In genomic region chr4:78627966-78628678, GRCh38 we compare ENCODE assay signal across 24 cellular contexts.
DNase-seq lines count a peak whose midpoint lies in the region; ATAC-seq, FAIRE-seq and TF ChIP-seq lines count a peak whose summit lies in the region.
"Had no signal": no experiment of that assay in that cellular context is flagged by ENCODE, and none has a peak within 500 bp of the region (broad histone marks: within the 10 kb centered on the region; RNA-seq: fewer than 3 reads in every experiment).

No MANE protein-coding gene starts in this region.

- peaks cover 2% of the 10 kb centered on the region; the same call in 1 of the 3 replicates for H3K79me2 ChIP-seq in K562 (ENCODE audit: control insufficient read depth, insufficient read depth, low read length)
- H3K79me2 ChIP-seq in SK-N-SH (ENCODE audit: insufficient read depth) = no peaks in the 10 kb centered on the region

- H3K9ac ChIP-seq in K562 (ENCODE audit: insufficient read depth in 1 of 2, low read depth in 2 of 2, low read length in 2 of 2) (peak overlapping the region in 1 of 2 experiments; percentile 73; a peak in 2 of 4 replicates), SK-N-SH (no peak overlapping the region)

- peaks cover 0 to 39% of the 10 kb centered on the region in 2 experiments; a peak in 4 of 5 replicates for H3K4me1 ChIP-seq in K562 (replicated peaks in 1 of 2; ENCODE audit: control insufficient read depth in 2 of 2, insufficient read depth in 2 of 2, low read length in 2 of 2)
- H3K4me1 ChIP-seq in thyroid gland = peaks cover 17 to 52% of the 10 kb centered on the region in 2 donors
- H3K4me1 ChIP-seq in SK-N-SH (ENCODE audit: control insufficient read depth in 1 of 2, insufficient read depth in 2 of 2, low read depth in 1 of 2, low read length in 1 of 2) = peaks cover 0 to 15% of the 10 kb centered on the region in 2 experiments; a peak in 1 of 4 replicates
- H3K4me1 ChIP-seq: SJSA1 had no signal

- no peak overlapping the region for H2AFZ ChIP-seq in K562 (ENCODE audit: low read depth, low read length)
- no peak overlapping the region for H2AFZ ChIP-seq in SK-N-SH (ENCODE audit: low read depth)

- H3K4me1 Mint-ChIP-seq in stimulated activated effector memory CD8-positive, alpha-beta T cell treated with anti-CD3 and anti-CD28 coated beads, Interleukin-12 subunit alpha, Interleukin-12 subunit beta, amount 100 ng/mL, for 72 hours = no peaks in the 10 kb centered on the region

- no TSS peak for BruUV-seq in K562 (replicated peaks; lab: Mats Ljungman, UMichigan)

- H3K36me3 ChIP-seq in K562 (ENCODE audit: control insufficient read depth, insufficient read depth, low read length) (no peaks in the 10 kb centered on the region), thyroid gland (no peaks in the 10 kb centered on the region), SK-N-SH (replicated peaks in 1 of 2; ENCODE audit: control insufficient read depth in 1 of 2, insufficient read depth in 2 of 2, low read length in 1 of 2) (no peaks in the 10 kb centered on the region)
- H3K36me3 ChIP-seq: ascending aorta, SJSA1 had no signal

- TF ChIP-seq POLR2A in K562 (conservative IDR thresholded peaks at IDR 0.05) (no peak), thyroid gland (IDR thresholded peaks at IDR 0.05) (no peak)

- H3K36me3 Mint-ChIP-seq in stimulated activated effector memory CD8-positive, alpha-beta T cell treated with anti-CD3 and anti-CD28 coated beads, Interleukin-12 subunit alpha, Interleukin-12 subunit beta, amount 100 ng/mL, for 72 hours = no peaks in the 10 kb centered on the region
- H3K36me3 Mint-ChIP-seq: activated CD4-positive, alpha-beta memory T cell treated with anti-CD3 and anti-CD28 coated beads for 36 hours; activated naive CD8-positive, alpha-beta T cell; CD14-positive monocyte; naive thymus-derived CD8-positive, alpha-beta T cell had no signal

- TF ChIP-seq EP300 in K562 (IDR thresholded peaks at IDR 0.05; ENCODE audit: low read length) = no peak
- TF ChIP-seq EP300 in SK-N-SH (IDR thresholded peaks at IDR 0.05; ENCODE audit: borderline replicate concordance in 1 of 2, low read depth in 1 of 2, low read length in 1 of 2) = no peak

- CTCF ChIA-PET in K562 (lab: Yijun Ruan, JAX; ENCODE audit: low intra/inter-chr PET ratio) = no interaction called here
- CTCF ChIA-PET in SK-N-SH (lab: Yijun Ruan, JAX) = interaction anchor here (1.2 to 4.3 kb wide), 3 partner anchors 14 to 17 kb away, joined by 8 to 24 read pairs (median 17); no protein-coding TSS in a partner anchor

- 58% methylated on average over 4 of the region's 4 CpGs for WGBS in K562 (ENCODE audit: insufficient coverage, low coverage, missing lambda C conversion rate)
- 97% methylated on average over 4 of the region's 4 CpGs for WGBS in thyroid gland, 2 donors
- WGBS in SK-N-SH (ENCODE audit: low lambda C conversion rate) = 88% methylated on average over 4 of the region's 4 CpGs

- no peak for TF ChIP-seq CTCF in K562 (IDR thresholded peaks at IDR 0.05 in 2 of 3, conservative IDR thresholded peaks at IDR 0.05 in 1 of 3; ENCODE audit: insufficient read depth in 2 of 3, low read depth in 1 of 3, low read length in 3 of 3)
- TF ChIP-seq CTCF in thyroid gland (IDR thresholded peaks at IDR 0.05) = no peak
- TF ChIP-seq CTCF in SK-N-SH (IDR thresholded peaks at IDR 0.05) = no peak

- DNase-seq in GM19239 (ENCODE audit: insufficient read length, low spot score) = no peak
- no peak for DNase-seq in K562 (ENCODE audit: extremely low read depth in 1 of 4, low spot score in 3 of 4)
- no peak for DNase-seq in left lobe of liver (ENCODE audit: low spot score)
- no peak for DNase-seq in thyroid gland
- DNase-seq in stimulated activated effector memory CD8-positive, alpha-beta T cell treated with anti-CD3 and anti-CD28 coated beads, Interleukin-12 subunit alpha, Interleukin-12 subunit beta, amount 100 ng/mL, for 72 hours (ENCODE audit: low spot score in 2 of 2) = no peak
- DNase-seq in SK-N-SH = no peak
- DNase-seq in NCI-H128 (lab: John Stamatoyannopoulos, UW; ENCODE audit: unreplicated experiment) = no peak
- no peak for DNase-seq in NCI-H82 (lab: John Stamatoyannopoulos, UW)
- DNase-seq: activated CD4-positive, alpha-beta memory T cell treated with anti-CD3 and anti-CD28 coated beads for 36 hours; activated CD4-positive, CD25-positive, alpha-beta regulatory T cell treated with anti-CD3 and anti-CD28 coated beads, Interleukin-2, amount 50 U/mL, for 72 hours; caudate nucleus; GOT3; midbrain; naive thymus-derived CD8-positive, alpha-beta T cell; NCI-H1092; NCI-H524 treated with DMSO at 0.1 percent for 48 hours; occipital lobe; stimulated activated CD4-positive, alpha-beta T cell treated with anti-CD3 and anti-CD28 coated beads, Interleukin-2, amount 100 ng/mL, for 48 hours; T-helper 1 cell had no signal

- H3K27me3 ChIP-seq in K562 (ENCODE audit: control insufficient read depth in 2 of 2, insufficient read depth in 2 of 2, low read length in 2 of 2) = no peaks in the 10 kb centered on the region
- H3K27me3 ChIP-seq in thyroid gland = no peaks in the 10 kb centered on the region
- H3K27me3 ChIP-seq in SK-N-SH (ENCODE audit: insufficient read depth) = no peaks in the 10 kb centered on the region
- H3K27me3 ChIP-seq: ascending aorta, SJSA1 had no signal

- no peaks in the 10 kb centered on the region for H3K9me1 ChIP-seq in K562 (ENCODE audit: control insufficient read depth, insufficient read depth, low read length)

- in situ Hi-C loops in K562 (cut with MboI) = no loop called here

- peak; percentile 70 for FAIRE-seq in GM19239 (lab: Jason Lieb, UNC)
- no peak for FAIRE-seq in K562 (lab: Jason Lieb, UNC)

- H3K9me2 ChIP-seq in SK-N-SH = no peaks in the 10 kb centered on the region

- intact Hi-C loops in K562 (cut with micrococcal nuclease) (no loop called here), thyroid gland (cut with DNase I) (no loop called here)

- H3K9me3 ChIP-seq in K562 (replicated peaks; ENCODE audit: control insufficient read depth, insufficient read depth, low read depth, low read length) = no peaks in the 10 kb centered on the region
- H3K9me3 ChIP-seq in thyroid gland = no peaks in the 10 kb centered on the region
- H3K9me3 ChIP-seq in SK-N-SH = no peaks in the 10 kb centered on the region
- H3K9me3 ChIP-seq: ascending aorta, SJSA1 had no signal

- H4K20me1 ChIP-seq in K562 (replicated peaks; ENCODE audit: control insufficient read depth, insufficient read depth, low read length) (no peaks in the 10 kb centered on the region), SK-N-SH (ENCODE audit: insufficient read depth) (no peaks in the 10 kb centered on the region)

- H3K4me3 ChIP-seq in K562 (no peak overlapping the region), thyroid gland (replicated peaks in 1 of 3) (no peak overlapping the region), SK-N-SH (ENCODE audit: low read depth in 2 of 2, low read length in 1 of 2) (no peak overlapping the region)
- H3K4me3 ChIP-seq: ascending aorta, SJSA1 had no signal

- no peaks in the 10 kb centered on the region for H3F3A ChIP-seq in SK-N-SH (replicated peaks; ENCODE audit: insufficient read depth)

- no peak for TF ChIP-seq RAD21 in K562 (CRISPR knock-in tag; conservative IDR thresholded peaks at IDR 0.05 in 1 of 2, IDR thresholded peaks at IDR 0.05 in 1 of 2)
- TF ChIP-seq RAD21 in SK-N-SH (IDR thresholded peaks at IDR 0.05; ENCODE audit: low read length) = no peak

- POLR2A ChIA-PET in K562 (lab: Yijun Ruan, JAX) = interaction anchor here (0.9 to 1.9 kb wide), 3 partner anchors 12 to 148 kb away, joined by 4 to 11 read pairs (median 5); no protein-coding TSS in a partner anchor
- POLR2A ChIA-PET in SK-N-SH (lab: Yijun Ruan, JAX) = no interaction called here

- no peaks in the 10 kb centered on the region for H3K9me3 Mint-ChIP-seq in stimulated activated effector memory CD8-positive, alpha-beta T cell treated with anti-CD3 and anti-CD28 coated beads, Interleukin-12 subunit alpha, Interleukin-12 subunit beta, amount 100 ng/mL, for 72 hours
- H3K9me3 Mint-ChIP-seq: activated CD4-positive, alpha-beta memory T cell treated with anti-CD3 and anti-CD28 coated beads for 36 hours; activated T-helper 2 cell treated with anti-CD3 and anti-CD28 coated beads, Interferon-gamma antibody, Interleukin-2, Interleukin-4, amounts not matched to agents 10 μg/mL and 5 μg/mL and 100 μg/mL, durations not matched to agents 14 hours and 24 hours and 36 hours; naive thymus-derived CD8-positive, alpha-beta T cell had no signal

- H3K27ac ChIP-seq in K562 (ENCODE audit: extremely low read depth, low read depth, low read length) (peak overlapping the region; percentile 88; the same call in 1 of the 3 replicates), thyroid gland (peak overlapping the region; percentile 46 to 87 (median 71)), SK-N-SH (ENCODE audit: low read depth in 2 of 2, low read length in 1 of 2) (no peak overlapping the region)
- H3K27ac ChIP-seq: ascending aorta, SJSA1 had no signal

- H3K4me2 ChIP-seq in K562 (ENCODE audit: insufficient read depth, low read length) (peak overlapping the region; percentile 92), SK-N-SH (no peak overlapping the region)

- no peak overlapping the region for H3K27ac Mint-ChIP-seq in stimulated activated effector memory CD8-positive, alpha-beta T cell treated with anti-CD3 and anti-CD28 coated beads, Interleukin-12 subunit alpha, Interleukin-12 subunit beta, amount 100 ng/mL, for 72 hours
- H3K27ac Mint-ChIP-seq: activated CD4-positive, alpha-beta memory T cell treated with anti-CD3 and anti-CD28 coated beads for 36 hours; activated naive CD8-positive, alpha-beta T cell; activated T-helper 2 cell treated with anti-CD3 and anti-CD28 coated beads, Interferon-gamma antibody, Interleukin-2, Interleukin-4, amounts not matched to agents 10 μg/mL and 5 μg/mL and 100 μg/mL, durations not matched to agents 14 hours and 24 hours and 36 hours had no signal

- H3K4me3 Mint-ChIP-seq in stimulated activated effector memory CD8-positive, alpha-beta T cell treated with anti-CD3 and anti-CD28 coated beads, Interleukin-12 subunit alpha, Interleukin-12 subunit beta, amount 100 ng/mL, for 72 hours = no peak overlapping the region
- H3K4me3 Mint-ChIP-seq: activated CD4-positive, alpha-beta memory T cell treated with anti-CD3 and anti-CD28 coated beads for 36 hours; activated naive CD8-positive, alpha-beta T cell; CD14-positive monocyte; naive thymus-derived CD8-positive, alpha-beta T cell had no signal

- ATAC-seq in K562 (no peak), left lobe of liver (peak; percentile 32)
- ATAC-seq in stimulated activated effector memory CD8-positive, alpha-beta T cell treated with anti-CD3 and anti-CD28 coated beads, Interleukin-12 subunit alpha, Interleukin-12 subunit beta, amount 100 ng/mL, for 72 hours = no peak
- ATAC-seq: naive thymus-derived CD8-positive, alpha-beta T cell had no signal

TF ChIP-seq in K562, 482 proteins besides CTCF, POLR2A, EP300 and RAD21 (continues in another document):
- no peak for TF ChIP-seq SNAPC5 (CRISPR knock-in tag; IDR thresholded peaks at IDR 0.05)
- no peak for TF ChIP-seq RUNX1 (IDR thresholded peaks at IDR 0.05; ENCODE audit: low read depth)

Comparison
In these comparisons a context has a peak if more than half of its experiments do, and no peak if none do; other contexts are left out.
1. H3K27ac ChIP-seq: peak in K562 (single experiment) and thyroid gland (3 of 3); none in SK-N-SH (0 of 2).